In genomic region chr1:202349263-202349928, GRCh38 we compare ENCODE assay signal across 8 cellular contexts. TPM values are rescaled to one million over a fixed set of nuclear protein-coding genes. Genes with fewer than 3 reads are reported as not detected.
DNase-seq lines count a peak whose midpoint lies in the region; ATAC-seq, FAIRE-seq and TF ChIP-seq lines count a peak whose summit lies in the region.

No MANE protein-coding gene starts in this region.

- CTCF ChIA-PET in T-cell (lab: Charles Lee) = interaction anchor here in 1 of 2 donors (0.6 to 2.1 kb wide), 4 partner anchors 7 to 498 kb away, joined by 3 to 6 read pairs (median 4); partner anchors contain the start of gene UBE2T
- CTCF ChIA-PET in endothelial cell of umbilical vein (lab: Charles Lee) = interaction anchor here (0.6 to 4.2 kb wide), 3 partner anchors 156 to 370 kb away, joined by 4 to 14 read pairs (median 5); partner anchors contain the start of gene LGR6

- no peaks in the 10 kb centered on the region for H3K9me1 ChIP-seq in endothelial cell of umbilical vein (replicated peaks; ENCODE audit: control insufficient read depth, extremely low read depth, insufficient read depth, low read length)

- no peak for TF ChIP-seq CTCF in endothelial cell of umbilical vein (IDR thresholded peaks at IDR 0.05; ENCODE audit: extremely low read depth in 1 of 2, insufficient read depth in 1 of 2, low read depth in 1 of 2, low read length in 2 of 2)

- H3K4me1 ChIP-seq in endothelial cell of umbilical vein (ENCODE audit: control insufficient read depth, extremely low read depth, insufficient read depth, low read length) (peaks cover 7% of the 10 kb centered on the region), mucosa of rectum (ENCODE audit: control insufficient read depth in 2 of 2, insufficient read depth in 2 of 2, low read length in 2 of 2) (peaks cover 5 to 7% of the 10 kb centered on the region in 2 donors)

- no peaks in the 10 kb centered on the region for H3K36me3 Mint-ChIP-seq in T-cell

- H2AFZ ChIP-seq in endothelial cell of umbilical vein (ENCODE audit: low read depth, low read length) = peak overlapping the region; percentile 68

- no peak for TF ChIP-seq POLR2A in endothelial cell of umbilical vein (IDR thresholded peaks at IDR 0.05; ENCODE audit: low read depth, low read length)

- H3K9ac ChIP-seq in endothelial cell of umbilical vein (replicated peaks; ENCODE audit: extremely low read depth, insufficient read depth, low read length) (peak overlapping the region; percentile 81), mucosa of rectum (ENCODE audit: low read depth in 1 of 2, low read length in 2 of 2) (peak overlapping the region; percentile 91 to 92)

- no peaks in the 10 kb centered on the region for H3K9me3 Mint-ChIP-seq in T-cell

- peak overlapping the region; percentile 83 to 87 (median 86) for H3K4me3 Mint-ChIP-seq in T-cell

- H3K27ac Mint-ChIP-seq in T-cell = peak overlapping the region; percentile 26 to 61

- H3K4me3 ChIP-seq in endothelial cell of umbilical vein (replicated peaks in 1 of 3; ENCODE audit: insufficient read depth in 1 of 3, low read depth in 1 of 3, low read length in 3 of 3) (peak overlapping the region; percentile 44 to 75 (median 55)), mucosa of rectum (ENCODE audit: low read length in 2 of 2) (peak overlapping the region; percentile 98)

- peak overlapping the region; percentile 52 for H3K27ac ChIP-seq in endothelial cell of umbilical vein (ENCODE audit: insufficient read depth, low read depth, low read length)
- peak overlapping the region; percentile 89 to 90 for H3K27ac ChIP-seq in mucosa of rectum (ENCODE audit: low read depth in 2 of 2, low read length in 2 of 2)

- H3K27me3 Mint-ChIP-seq in T-cell = no peaks in the 10 kb centered on the region

- H3K36me3 ChIP-seq in endothelial cell of umbilical vein (ENCODE audit: control insufficient read depth in 2 of 2, extremely low read depth in 1 of 2, insufficient read depth in 2 of 2, low read length in 2 of 2) = no peaks in the 10 kb centered on the region
- H3K36me3 ChIP-seq in mucosa of rectum (ENCODE audit: control insufficient read depth in 2 of 2, insufficient read depth in 2 of 2, low read length in 2 of 2) = no peaks in the 10 kb centered on the region

- H3K27me3 ChIP-seq in endothelial cell of umbilical vein (ENCODE audit: control insufficient read depth in 2 of 2, insufficient read depth in 2 of 2, low read length in 2 of 2) (no peaks in the 10 kb centered on the region), mucosa of rectum (ENCODE audit: control insufficient read depth in 2 of 2, insufficient read depth in 2 of 2, low read length in 2 of 2) (no peaks in the 10 kb centered on the region)

- no peaks in the 10 kb centered on the region for H4K20me1 ChIP-seq in endothelial cell of umbilical vein (replicated peaks; ENCODE audit: control insufficient read depth, extremely low read depth, insufficient read depth, low read length)

- peak; percentile 4 for FAIRE-seq in endothelial cell of umbilical vein (lab: Jason Lieb, UNC)

- H3K79me2 ChIP-seq in endothelial cell of umbilical vein (ENCODE audit: control insufficient read depth, insufficient read depth, low read length) = peaks cover 7% of the 10 kb centered on the region

- TSS peak; percentile 25 for BruUV-seq in endothelial cell of umbilical vein (replicated peaks; lab: Mats Ljungman, UMichigan)

- ATAC-seq in HG03460 (IDR thresholded peaks at IDR 0.05; ENCODE audit: unreplicated experiment) = peak; percentile 1
- no peak for ATAC-seq in T-cell (replicated peaks in 1 of 4)
- no peak for ATAC-seq in GM21447 (IDR thresholded peaks at IDR 0.05; ENCODE audit: unreplicated experiment)
- no peak for ATAC-seq in GM21367 (IDR thresholded peaks at IDR 0.05; ENCODE audit: unreplicated experiment)
- no peak for ATAC-seq in GM18858 (IDR thresholded peaks at IDR 0.05; ENCODE audit: unreplicated experiment)

- peaks cover 30 to 53% (median 34%) of the 10 kb centered on the region in 3 donors for H3K4me1 Mint-ChIP-seq in T-cell

- intact Hi-C loops in endothelial cell of umbilical vein (cut with micrococcal nuclease) = loop anchor here (5.0 to 10.0 kb wide), 2 partner anchors 113 to 615 kb away; partner anchors contain the start of gene CYB5R1

- dilution Hi-C loops in endothelial cell of umbilical vein (cut with MboI; ENCODE audit: extremely low pct_ligation_motif_present, low sequenced_read_pairs) = no loop called here

- DNase-seq in GM04504 (ENCODE audit: low read depth) = peak; percentile 27
- peak in 8 of 34 experiments; percentile 1 to 10 (median 4) for DNase-seq in T-cell
- DNase-seq in endothelial cell of umbilical vein (ENCODE audit: low read depth, low spot score) = peak; percentile 81

- peak overlapping the region; percentile 92 for H3K4me2 ChIP-seq in endothelial cell of umbilical vein (ENCODE audit: insufficient read depth, low read length)

- H3K9me3 ChIP-seq in endothelial cell of umbilical vein (replicated peaks; ENCODE audit: control insufficient read depth, insufficient read depth, low read length) = no peaks in the 10 kb centered on the region
- no peaks in the 10 kb centered on the region for H3K9me3 ChIP-seq in mucosa of rectum (ENCODE audit: control insufficient read depth in 2 of 2, low read length in 2 of 2)

- POLR2A ChIA-PET in T-cell (lab: Charles Lee) (interaction anchor here in 1 of 2 donors (0.6 kb wide), 1 partner anchor 578 kb away, joined by 4 read pairs; no protein-coding TSS in a partner anchor), endothelial cell of umbilical vein (lab: Charles Lee) (no interaction called here)

TF ChIP-seq in endothelial cell of umbilical vein, 7 proteins besides CTCF, POLR2A, EP300 and RAD21:
- peak; percentile 19 for TF ChIP-seq JUN (IDR thresholded peaks at IDR 0.05; ENCODE audit: borderline replicate concordance, insufficient read depth, insufficient read length, low read depth)
- TF ChIP-seq GATA2 (IDR thresholded peaks at IDR 0.05; ENCODE audit: insufficient read depth, insufficient read length, low read depth, low read length) = no peak
TF ChIP-seq in endothelial cell of umbilical vein: peak in this region for 1.

RNA-seq across cellular contexts. Expression of gene PPP1R12B, which starts 0.9 kb away (rescaled TPM):
- total RNA-seq in T-cell (10 to 100 TPM; 24.3 to 40.9 (median 27.0) TPM), endothelial cell of umbilical vein (11.5 and 11.6 TPM in 2 replicates)
- polyA plus RNA-seq in endothelial cell of umbilical vein = 8.4 and 9.0 TPM in 2 replicates
- 2.8 and 5.0 TPM in 2 replicates for polyA plus RNA-seq in endothelial cell of umbilical vein (2011; cell fraction: cytosol; rRNA removed)
- polyA plus RNA-seq in endothelial cell of umbilical vein (2011; cell fraction: nucleus; rRNA removed) = 30.8 and 33.9 TPM in 2 replicates
- 1.6 and 2.7 TPM in 2 replicates for polyA plus RNA-seq in endothelial cell of umbilical vein (2012)
- 66.2 and 89.1 TPM in 2 replicates for polyA minus RNA-seq in endothelial cell of umbilical vein
- polyA minus RNA-seq in endothelial cell of umbilical vein (2011; cell fraction: cytosol; rRNA and poly(A)+ RNA removed) = 20.6 TPM
- 107 and 125 TPM in 2 replicates for polyA minus RNA-seq in endothelial cell of umbilical vein (2011; cell fraction: nucleus; rRNA and poly(A)+ RNA removed)

RNA-seq across cellular contexts. Expression of gene UBE2T, which starts 7.7 kb away (rescaled TPM):
- total RNA-seq in T-cell (1 to 10 TPM; 1.6 to 4.7 (median 3.4) TPM), endothelial cell of umbilical vein (45.9 and 47.1 TPM in 2 replicates)
- polyA plus RNA-seq in endothelial cell of umbilical vein = 87.8 and 89.0 TPM in 2 replicates
- 96.5 and 103 TPM in 2 replicates for polyA plus RNA-seq in endothelial cell of umbilical vein (2011; cell fraction: cytosol; rRNA removed)
- polyA plus RNA-seq in endothelial cell of umbilical vein (2011; cell fraction: nucleus; rRNA removed) = 51.1 and 63.7 TPM in 2 replicates
- polyA plus RNA-seq in endothelial cell of umbilical vein (2012) = 36.4 and 68.8 TPM in 2 replicates
- polyA minus RNA-seq in endothelial cell of umbilical vein = 50.6 and 55.5 TPM in 2 replicates
- 57.5 TPM for polyA minus RNA-seq in endothelial cell of umbilical vein (2011; cell fraction: cytosol; rRNA and poly(A)+ RNA removed)
- polyA minus RNA-seq in endothelial cell of umbilical vein (2011; cell fraction: nucleus; rRNA and poly(A)+ RNA removed) = 13.0 and 21.8 TPM in 2 replicates
